In genomic region chr6:6591778-6592388, GRCh38 we compare ENCODE assay signal across 1 cellular context.
A peak's percentile ranks its signal among the peaks of the same experiment; 100 is the strongest.
TF ChIP-seq lines count a peak whose summit lies in the region.

No MANE protein-coding gene starts in this region.

TF ChIP-seq in GM12878, 131 proteins besides CTCF, POLR2A, EP300 and RAD21 (continued from another document):
- TF ChIP-seq GATAD2B (conservative IDR thresholded peaks at IDR 0.05; ENCODE audit: low read depth) (peak; percentile 77), FOXK2 (IDR thresholded peaks at IDR 0.05) (no peak), ZNF592 (IDR thresholded peaks at IDR 0.05) (peak; percentile 45; the same call in 1 of the 2 replicates), KLF5 (IDR thresholded peaks at IDR 0.05; ENCODE audit: partially characterized antibody) (no peak), RELB (IDR thresholded peaks at IDR 0.05; ENCODE audit: low read depth) (peak; percentile 79), JUNB (IDR thresholded peaks at IDR 0.05) (peak; percentile 29), NKRF (conservative IDR thresholded peaks at IDR 0.05) (0 out of 2 replicates have a peak, but pooled peaks have one; percentile 15), ETV6 (conservative IDR thresholded peaks at IDR 0.05 in 1 of 2, IDR thresholded peaks at IDR 0.05 in 1 of 2; ENCODE audit: borderline replicate concordance in 1 of 2, low read depth in 1 of 2) (peak in 1 of 2 experiments; percentile 80; a peak in 1 of 4 replicates), RELA (IDR thresholded peaks at IDR 0.05; ENCODE audit: borderline replicate concordance, partially characterized antibody) (no peak), ATF2 (IDR thresholded peaks at IDR 0.05; ENCODE audit: low read length) (no peak), SREBF1 (IDR thresholded peaks at IDR 0.05; ENCODE audit: low read length) (no peak), MYC (IDR thresholded peaks at IDR 0.05; ENCODE audit: insufficient read depth, insufficient read length, insufficient replicate concordance, low read length, severe bottlenecking) (no peak), ZNF687 (IDR thresholded peaks at IDR 0.05) (peak; percentile 99), SMC3 (IDR thresholded peaks at IDR 0.05; ENCODE audit: borderline replicate concordance, low read length) (no peak), ZBTB4 (CRISPR knock-in tag; IDR thresholded peaks at IDR 0.05) (0 out of 2 replicates have a peak, but pooled peaks have one; percentile 63)
